ENCODE assay signal across 15 cellular contexts in genomic region chr6:33863723-33864440, GRCh38.
"Had no signal": no experiment of that assay in that cellular context is flagged by ENCODE, and none has a peak within 500 bp of the region (broad histone marks: within the 10 kb centered on the region; RNA-seq: fewer than 3 reads in every experiment).

No MANE protein-coding gene starts in this region.

- H3K4me1 ChIP-seq: foreskin keratinocyte, testis had no signal

- H3K27me3 ChIP-seq: cardiac muscle cell, testis, upper lobe of right lung had no signal

- H3K27ac Mint-ChIP-seq: activated naive CD4-positive, alpha-beta T cell treated with anti-CD3 and anti-CD28 coated beads for 36 hours; naive thymus-derived CD4-positive, alpha-beta T cell had no signal

- H3K4me3 Mint-ChIP-seq: activated naive CD4-positive, alpha-beta T cell treated with anti-CD3 and anti-CD28 coated beads for 36 hours; naive thymus-derived CD4-positive, alpha-beta T cell had no signal

- H3K9me3 ChIP-seq: heart left ventricle, testis, upper lobe of right lung had no signal

- FAIRE-seq: colon, endothelial cell of umbilical vein had no signal

- H3K4me3 ChIP-seq: cardiac muscle cell, heart left ventricle, spleen, testis, upper lobe of right lung had no signal

- DNase-seq: activated naive CD4-positive, alpha-beta T cell treated with anti-CD3 and anti-CD28 coated beads for 36 hours; foreskin keratinocyte; left colon; naive thymus-derived CD4-positive, alpha-beta T cell; occipital lobe; spleen; stimulated activated CD4-positive, alpha-beta T cell treated with anti-CD3 and anti-CD28 coated beads, Interleukin-1b, Interleukin-23, amount 100 ng/mL, for 48 hours; stimulated activated naive CD4-positive, alpha-beta T cell treated with Interleukin-2 at 50 U/mL for 16 hours; testis; upper lobe of right lung had no signal

- ATAC-seq: foreskin keratinocyte; heart left ventricle; left colon; naive thymus-derived CD4-positive, alpha-beta T cell; sciatic nerve; upper lobe of right lung had no signal

- H3K36me3 ChIP-seq: cardiac muscle cell, heart left ventricle, spleen, upper lobe of right lung had no signal
